ENCODE assay signal across 20 cellular contexts in the genomic region with DNA sequence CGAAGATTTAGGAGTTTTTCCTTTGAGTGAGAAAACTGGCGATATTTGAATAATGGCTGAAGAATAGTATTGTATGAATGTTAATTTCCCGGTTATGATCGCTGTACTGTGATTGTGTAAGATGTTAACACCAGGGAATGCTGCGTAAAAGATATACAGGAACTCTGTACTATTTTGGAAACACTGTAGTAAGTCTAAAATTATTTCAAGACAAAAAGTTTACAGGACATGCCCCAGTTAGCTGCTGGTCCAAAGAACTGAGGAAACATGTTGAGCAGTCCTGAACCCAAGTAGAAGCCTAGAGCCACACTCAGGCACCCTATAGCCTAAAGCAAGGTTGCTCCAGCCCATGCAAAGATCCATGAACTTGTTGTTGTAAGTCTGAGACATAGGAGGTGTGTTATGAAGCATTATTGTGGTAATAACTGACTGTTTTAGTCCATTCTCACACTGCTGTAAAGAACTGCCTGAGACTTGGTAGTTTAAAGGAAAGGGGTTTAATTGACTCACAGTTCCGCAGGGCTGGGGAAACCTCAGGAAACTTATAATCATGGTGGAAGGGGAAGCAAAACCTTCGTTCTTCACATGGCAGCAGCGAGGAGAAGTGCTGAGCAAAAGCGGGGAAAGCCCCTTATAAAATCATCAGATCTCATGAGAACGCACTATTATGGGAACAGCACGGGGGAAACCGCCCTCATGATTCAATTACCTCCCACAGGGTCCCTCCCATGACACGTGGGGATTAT.
DNase-seq lines count a peak whose midpoint lies in the region; ATAC-seq, FAIRE-seq and TF ChIP-seq lines count a peak whose summit lies in the region.
"Had no signal": no experiment of that assay in that cellular context is flagged by ENCODE, and none has a peak within 500 bp of the region (broad histone marks: within the 10 kb centered on the region; RNA-seq: fewer than 3 reads in every experiment).

No MANE protein-coding gene starts in this region.

- H3K27ac Mint-ChIP-seq in activated naive CD8-positive, alpha-beta T cell treated with anti-CD3 and anti-CD28 coated beads, Interleukin-2, amount 50 U/mL, for 24 hours: peak overlapping the region; percentile 59

- peak; percentile 17 for DNase-seq in stimulated activated naive CD4-positive, alpha-beta T cell treated with Interleukin-2 at 50 U/mL for 16 hours (lab: John Stamatoyannopoulos, UW)
- no peak for DNase-seq in stimulated activated naive CD4-positive, alpha-beta T cell (lab: John Stamatoyannopoulos, UW)
- peak; percentile 19 for DNase-seq in activated naive CD8-positive, alpha-beta T cell treated with anti-CD3 and anti-CD28 coated beads, Interleukin-2, amount 50 U/mL, for 24 hours
- no peak for DNase-seq in WERI-Rb-1
- DNase-seq in kidney: no peak
- DNase-seq in smooth muscle cell (lab: John Stamatoyannopoulos, UW; ENCODE audit: unreplicated experiment): no peak
- DNase-seq: activated gamma-delta T cell; C1 segment of cervical spinal cord; IMR-90; NCI-H1105; NCI-H2227 treated with DMSO at 0.1 percent for 48 hours; OCI-M1; stimulated activated CD4-positive, alpha-beta T cell treated with anti-CD3 and anti-CD28 coated beads, Interleukin-2, amount 100 ng/mL, for 48 hours; stomach had no signal

- WGBS in smooth muscle cell (ENCODE audit: low lambda C conversion rate): 90% methylated on average over 13 of the region's 13 CpGs
- WGBS in gastroesophageal sphincter (ENCODE audit: low coverage in 1 of 2), 2 donors: 80 to 86% methylated on average over 11 to 13 of the region's 13 CpGs

- TF ChIP-seq CTCF in WERI-Rb-1 (IDR thresholded peaks at IDR 0.05; ENCODE audit: low read depth, low read length) (no peak), kidney (IDR thresholded peaks at IDR 0.05; ENCODE audit: borderline replicate concordance, extremely low read depth, insufficient read depth) (no peak), smooth muscle cell (IDR thresholded peaks at IDR 0.05; ENCODE audit: borderline replicate concordance, insufficient read depth, poor library complexity, severe bottlenecking) (no peak), gastroesophageal sphincter (IDR thresholded peaks at IDR 0.05) (no peak)

- H3K27me3 ChIP-seq in WERI-Rb-1 (ENCODE audit: insufficient read depth, low read depth, severe bottlenecking) (no peaks in the 10 kb centered on the region), smooth muscle cell (ENCODE audit: low read depth) (no peaks in the 10 kb centered on the region), gastroesophageal sphincter (no peaks in the 10 kb centered on the region)
- H3K27me3 ChIP-seq: stomach had no signal

- H3K27me3 Mint-ChIP-seq in activated naive CD8-positive, alpha-beta T cell treated with anti-CD3 and anti-CD28 coated beads, Interleukin-2, amount 50 U/mL, for 24 hours: no peaks in the 10 kb centered on the region

- H3K36me3 ChIP-seq in WERI-Rb-1 (no peaks in the 10 kb centered on the region), kidney (ENCODE audit: control insufficient read depth in 1 of 2, insufficient read depth in 2 of 2, low read length in 2 of 2) (no peaks in the 10 kb centered on the region), smooth muscle cell (ENCODE audit: low read depth) (no peaks in the 10 kb centered on the region), gastroesophageal sphincter (no peaks in the 10 kb centered on the region)
- H3K36me3 ChIP-seq: stomach had no signal

- H3K9me3 ChIP-seq in WERI-Rb-1 (ENCODE audit: severe bottlenecking) (no peaks in the 10 kb centered on the region), kidney (ENCODE audit: control insufficient read depth in 1 of 2, low read length in 2 of 2) (no peaks in the 10 kb centered on the region), smooth muscle cell (replicated peaks; ENCODE audit: low read depth) (no peaks in the 10 kb centered on the region), gastroesophageal sphincter (no peaks in the 10 kb centered on the region)
- H3K9me3 ChIP-seq: stomach had no signal

- H3K79me2 ChIP-seq in smooth muscle cell (ENCODE audit: low read depth): no peaks in the 10 kb centered on the region

- H3K4me3 Mint-ChIP-seq in activated naive CD8-positive, alpha-beta T cell treated with anti-CD3 and anti-CD28 coated beads, Interleukin-2, amount 50 U/mL, for 24 hours: no peak overlapping the region

- peaks cover 14% of the 10 kb centered on the region for H3K36me3 Mint-ChIP-seq in activated naive CD8-positive, alpha-beta T cell treated with anti-CD3 and anti-CD28 coated beads, Interleukin-2, amount 50 U/mL, for 24 hours (ENCODE audit: low read depth)

- H3K4me1 Mint-ChIP-seq in activated naive CD8-positive, alpha-beta T cell treated with anti-CD3 and anti-CD28 coated beads, Interleukin-2, amount 50 U/mL, for 24 hours: peaks cover 23% of the 10 kb centered on the region

- no peak for TF ChIP-seq EP300 in gastroesophageal sphincter (IDR thresholded peaks at IDR 0.05)

- TF ChIP-seq POLR2A in gastroesophageal sphincter (IDR thresholded peaks at IDR 0.05): no peak

- no peak overlapping the region for H3K4me2 ChIP-seq in smooth muscle cell

- H4K20me1 ChIP-seq in smooth muscle cell (ENCODE audit: low read depth): no peaks in the 10 kb centered on the region

- no peak for FAIRE-seq in kidney (lab: Jason Lieb, UNC)
- FAIRE-seq: bronchial epithelial cell, endometrium, frontal cortex had no signal

- H2AFZ ChIP-seq in smooth muscle cell (ENCODE audit: low read depth): no peak overlapping the region

- no peak overlapping the region for H3K9ac ChIP-seq in kidney (ENCODE audit: low read length in 2 of 2)
- no peak overlapping the region for H3K9ac ChIP-seq in smooth muscle cell (ENCODE audit: low read depth)

- no peak overlapping the region for H3K4me3 ChIP-seq in WERI-Rb-1 (ENCODE audit: low read depth, low read length)
- no peak overlapping the region for H3K4me3 ChIP-seq in kidney (ENCODE audit: low read length in 2 of 2)
- H3K4me3 ChIP-seq in smooth muscle cell: no peak overlapping the region
- H3K4me3 ChIP-seq in gastroesophageal sphincter: no peak overlapping the region
- H3K4me3 ChIP-seq: stomach had no signal

- intact Hi-C loops in kidney (cut with DNase I): no loop called here

- ATAC-seq in GM21526 (IDR thresholded peaks at IDR 0.05; ENCODE audit: low FRiP score, unreplicated experiment) (peak; percentile 47), gastroesophageal sphincter (no peak)
- peak; percentile 57 for ATAC-seq in activated naive CD8-positive, alpha-beta T cell treated with anti-CD3 and anti-CD28 coated beads, Interleukin-2, amount 50 U/mL, for 24 hours
- ATAC-seq: SK-N-SH treated with all-trans-retinoic acid at 6 μM for 48 hours had no signal

- peaks cover 23% of the 10 kb centered on the region for H3K9me3 Mint-ChIP-seq in activated naive CD8-positive, alpha-beta T cell treated with anti-CD3 and anti-CD28 coated beads, Interleukin-2, amount 50 U/mL, for 24 hours

- H3K4me1 ChIP-seq in kidney (ENCODE audit: control insufficient read depth in 1 of 2, insufficient read depth in 1 of 2, low read depth in 1 of 2, low read length in 2 of 2): peaks cover 0 to under 1% of the 10 kb centered on the region in 2 donors
- H3K4me1 ChIP-seq in smooth muscle cell (ENCODE audit: low read depth): no peaks in the 10 kb centered on the region
- no peaks in the 10 kb centered on the region for H3K4me1 ChIP-seq in gastroesophageal sphincter
- H3K4me1 ChIP-seq: stomach had no signal

- H3K27ac ChIP-seq in WERI-Rb-1 (no peak overlapping the region), kidney (ENCODE audit: low read depth in 2 of 2, low read length in 2 of 2) (no peak overlapping the region), smooth muscle cell (ENCODE audit: low read depth) (no peak overlapping the region), gastroesophageal sphincter (no peak overlapping the region)
- H3K27ac ChIP-seq: stomach had no signal

- H3F3A ChIP-seq in smooth muscle cell (ENCODE audit: low read depth): no peaks in the 10 kb centered on the region

Comparison
In these comparisons a context has a peak if more than half of its experiments do, and no peak if none do; other contexts are left out.
1. DNase-seq: peak in stimulated activated naive CD4-positive, alpha-beta T cell treated with Interleukin-2 at 50 U/mL for 16 hours (single experiment) and activated naive CD8-positive, alpha-beta T cell treated with anti-CD3 and anti-CD28 coated beads, Interleukin-2, amount 50 U/mL, for 24 hours (single experiment); none in stimulated activated naive CD4-positive, alpha-beta T cell (0 of 6), WERI-Rb-1 (single experiment), kidney (single experiment) and smooth muscle cell (single experiment).